Comparison of ENCODE assay signal across 1 cellular context in the genomic region with DNA sequence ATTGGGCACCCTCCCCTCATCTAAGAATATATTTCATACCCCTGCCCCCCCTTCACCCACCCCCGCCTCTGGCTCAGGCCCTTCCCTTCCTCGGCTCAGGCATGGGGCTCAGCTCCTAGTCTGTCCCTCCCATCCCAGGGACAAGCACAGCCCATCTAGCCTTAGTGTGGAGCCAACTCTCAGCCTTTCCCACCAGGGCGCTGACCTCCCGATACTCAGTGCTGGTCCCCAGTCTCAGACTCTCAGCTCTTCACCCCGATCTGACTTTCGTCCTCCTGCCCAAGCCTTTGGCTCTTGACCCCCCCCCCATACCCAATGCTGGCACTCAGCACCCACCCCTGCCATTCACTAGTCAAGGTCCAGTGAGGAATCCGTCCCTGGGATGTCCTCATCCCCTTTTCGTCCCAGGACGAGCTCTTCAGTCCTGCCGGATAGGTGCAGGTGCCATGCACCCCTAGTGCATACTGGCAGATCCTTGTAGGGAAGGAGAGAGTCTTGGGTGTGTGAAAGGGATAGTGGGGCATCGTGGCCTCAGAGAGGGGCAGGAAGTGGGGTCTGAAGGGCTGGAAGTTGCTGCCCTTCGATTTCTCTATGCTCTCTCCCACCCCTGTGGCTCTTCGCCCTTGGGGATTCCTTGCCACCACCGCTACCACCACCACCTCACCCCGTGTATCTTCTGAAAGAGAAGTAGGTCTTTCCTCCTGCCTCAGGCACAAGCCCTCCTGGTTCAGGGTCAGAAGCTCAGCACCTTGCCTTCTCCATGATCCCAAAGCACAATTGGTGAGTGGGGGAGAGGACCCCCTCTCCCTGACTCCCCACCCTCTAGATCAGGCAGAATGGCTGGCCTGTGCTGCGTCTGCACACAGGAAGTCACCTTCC.
TF ChIP-seq lines count a peak whose summit lies in the region.

No MANE protein-coding gene starts in this region.

TF ChIP-seq in A549, 52 proteins besides CTCF, POLR2A, EP300 and RAD21 (continued from another document):
- TF ChIP-seq, protein P1, sequence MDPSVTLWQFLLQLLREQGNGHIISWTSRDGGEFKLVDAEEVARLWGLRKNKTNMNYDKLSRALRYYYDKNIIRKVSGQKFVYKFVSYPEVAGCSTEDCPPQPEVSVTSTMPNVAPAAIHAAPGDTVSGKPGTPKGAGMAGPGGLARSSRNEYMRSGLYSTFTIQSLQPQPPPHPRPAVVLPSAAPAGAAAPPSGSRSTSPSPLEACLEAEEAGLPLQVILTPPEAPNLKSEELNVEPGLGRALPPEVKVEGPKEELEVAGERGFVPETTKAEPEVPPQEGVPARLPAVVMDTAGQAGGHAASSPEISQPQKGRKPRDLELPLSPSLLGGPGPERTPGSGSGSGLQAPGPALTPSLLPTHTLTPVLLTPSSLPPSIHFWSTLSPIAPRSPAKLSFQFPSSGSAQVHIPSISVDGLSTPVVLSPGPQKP (IDR thresholded peaks at IDR 0.05; ENCODE audit: low read depth, low read length): no peak
- TF ChIP-seq HOXB5 (CRISPR knock-in tag; IDR thresholded peaks at IDR 0.05) (no peak), POLR2AphosphoS2 (conservative IDR thresholded peaks at IDR 0.05; ENCODE audit: low read length) (no peak), EHMT2 (IDR thresholded peaks at IDR 0.05; ENCODE audit: low read depth) (no peak), HEYL (CRISPR knock-in tag; IDR thresholded peaks at IDR 0.05) (no peak), ZNF302 (CRISPR knock-in tag; IDR thresholded peaks at IDR 0.05) (no peak), ESRRA (IDR thresholded peaks at IDR 0.05; ENCODE audit: borderline replicate concordance, low read length) (no peak), CBX8 (IDR thresholded peaks at IDR 0.05) (no peak), MAFK (IDR thresholded peaks at IDR 0.05; ENCODE audit: partially characterized antibody) (no peak), HDAC2 (IDR thresholded peaks at IDR 0.05) (no peak), ZFP36 (IDR thresholded peaks at IDR 0.05; ENCODE audit: borderline replicate concordance, partially characterized antibody) (no peak)
